ENCODE assay signal across 25 cellular contexts in genomic region chr4:184066584-184067300, GRCh38.
DNase-seq lines count a peak whose midpoint lies in the region; ATAC-seq, FAIRE-seq and TF ChIP-seq lines count a peak whose summit lies in the region.
"Had no signal": no experiment of that assay in that cellular context is flagged by ENCODE, and none has a peak within 500 bp of the region (broad histone marks: within the 10 kb centered on the region; RNA-seq: fewer than 3 reads in every experiment).

No MANE protein-coding gene starts in this region.

- H3K9me3 ChIP-seq in HEK293 (ENCODE audit: control insufficient read depth, insufficient read depth, low read depth, low read length) (no peaks in the 10 kb centered on the region), adrenal gland (replicated peaks in 1 of 3) (no peaks in the 10 kb centered on the region), right lobe of liver (no peaks in the 10 kb centered on the region), small intestine (ENCODE audit: control insufficient read depth, low read depth) (no peaks in the 10 kb centered on the region)

- TF ChIP-seq CTCF in HEK293 (tag by site-specific recombination; IDR thresholded peaks at IDR 0.05): no peak
- no peak for TF ChIP-seq CTCF in adrenal gland (IDR thresholded peaks at IDR 0.05)
- no peak for TF ChIP-seq CTCF in right lobe of liver (IDR thresholded peaks at IDR 0.05)

- intact Hi-C loops in adrenal gland (cut with DNase I) (no loop called here), right lobe of liver (cut with DNase I) (no loop called here)

- H3K27me3 ChIP-seq in adrenal gland (no peaks in the 10 kb centered on the region), right lobe of liver (no peaks in the 10 kb centered on the region), small intestine (ENCODE audit: control insufficient read depth in 2 of 2, insufficient read depth in 2 of 2, low read length in 2 of 2) (no peaks in the 10 kb centered on the region)
- H3K27me3 ChIP-seq: BLaER1 treated with 17β-estradiol and CSF1 and Interleukin-3, amounts not matched to agents 10 nM and 100 nM had no signal

- no peak overlapping the region for H3K4me3 ChIP-seq in HEK293 (ENCODE audit: low read depth, low read length)
- no peak overlapping the region for H3K4me3 ChIP-seq in adrenal gland
- peak overlapping the region in 1 of 3 donors; percentile 19 for H3K4me3 ChIP-seq in right lobe of liver
- H3K4me3 ChIP-seq in small intestine (ENCODE audit: low read depth in 1 of 2, low read length in 2 of 2): no peak overlapping the region
- H3K4me3 ChIP-seq: BLaER1 treated with 17β-estradiol and CSF1 and Interleukin-3, amounts not matched to agents 10 nM and 100 nM; smooth muscle cell had no signal

- no peak for FAIRE-seq in small intestine (lab: Jason Lieb, UNC)
- FAIRE-seq: urothelium cell line had no signal

- H3K27ac ChIP-seq in HEK293 (ENCODE audit: extremely low read depth, low read depth, low read length) (no peak overlapping the region), adrenal gland (peak overlapping the region in 4 of 5 donors; percentile 38 to 52 (median 50)), right lobe of liver (peak overlapping the region; percentile 9 to 51 (median 48)), small intestine (ENCODE audit: low read depth in 1 of 2, low read length in 1 of 2) (no peak overlapping the region)
- H3K27ac ChIP-seq: BLaER1 treated with 17β-estradiol and CSF1 and Interleukin-3, amounts not matched to agents 10 nM and 100 nM; epithelial cell of prostate; RWPE1 had no signal

- ATAC-seq in right lobe of liver (peak; percentile 79 to 89 (median 86)), HG03571 (IDR thresholded peaks at IDR 0.05; ENCODE audit: unreplicated experiment) (no peak)

- H3K4me1 ChIP-seq in HEK293 (ENCODE audit: control insufficient read depth, insufficient read depth, low read length) (peaks cover 5% of the 10 kb centered on the region), adrenal gland (replicated peaks in 1 of 2) (peaks cover 5 to 9% of the 10 kb centered on the region in 2 donors), right lobe of liver (peaks cover 0 to 36% (median 14%) of the 10 kb centered on the region in 4 donors), small intestine (ENCODE audit: control insufficient read depth in 2 of 2, insufficient read depth in 1 of 2, low read depth in 1 of 2, low read length in 1 of 2) (peaks cover 2 to 6% of the 10 kb centered on the region in 2 donors)
- H3K4me1 ChIP-seq: BLaER1 treated with 17β-estradiol and CSF1 and Interleukin-3, amounts not matched to agents 10 nM and 100 nM had no signal

- CTCF ChIA-PET in HEK293 (lab: Yijun Ruan, JAX): interaction anchor here (0.9 kb wide), 1 partner anchor 29 kb away, joined by 3 read pairs; no protein-coding TSS in a partner anchor

- DNase-seq in adrenal gland (peak in 4 of 7 donors; percentile 18 to 47 (median 24)), right lobe of liver (peak in 2 of 3 donors; percentile 27 to 79), small intestine (peak; percentile 29), D341Med (ENCODE audit: low spot score) (no peak), kidney glomerular epithelial cell (lab: John Stamatoyannopoulos, UW) (no peak)
- no peak for DNase-seq in activated effector memory CD4-positive, alpha-beta T cell treated with Interleukin-2 at 50 U/mL for 16 hours
- DNase-seq: activated B cell treated with CpG ODN at 0.5 μM for 24 hours; activated CD4-positive, alpha-beta T cell treated with anti-CD3 and anti-CD28 coated beads, Interleukin-2, amount 50 U/mL, for 48 hours; activated CD8-positive, alpha-beta memory T cell treated with anti-CD3 and anti-CD28 coated beads, Interleukin-2, amount 50 U/mL, for 4 hours; activated naive CD8-positive, alpha-beta T cell treated with anti-CD3 and anti-CD28 coated beads, Interleukin-2, amount 10 ng/mL, durations not matched to agents 7 days and 5 days; COR-L47; DND-41; H9; NCI-H1105; NCI-H2029; NCI-H226; substantia nigra; T-helper 9 cell had no signal

- WGBS in adrenal gland, 4 donors: 28 to 44% (median 35%) methylated on average over 9 of the region's 9 CpGs
- WGBS in right lobe of liver (ENCODE audit: insufficient coverage, low coverage, low lambda C conversion rate, missing lambda C conversion rate): 15% methylated on average over 9 of the region's 9 CpGs
- 22 to 45% (median 28%) methylated on average over 9 of the region's 9 CpGs for WGBS in small intestine, 3 donors

- TF ChIP-seq POLR2A in adrenal gland (IDR thresholded peaks at IDR 0.05) (no peak), right lobe of liver (IDR thresholded peaks at IDR 0.05) (no peak)

- POLR2A ChIA-PET in HEK293 (lab: Yijun Ruan, JAX): no interaction called here

- H3K36me3 ChIP-seq in HEK293 (ENCODE audit: control insufficient read depth in 2 of 2, insufficient read depth in 1 of 2, low read length in 2 of 2): no peaks in the 10 kb centered on the region
- no peaks in the 10 kb centered on the region for H3K36me3 ChIP-seq in adrenal gland (replicated peaks in 1 of 2)
- no peaks in the 10 kb centered on the region for H3K36me3 ChIP-seq in right lobe of liver
- no peaks in the 10 kb centered on the region for H3K36me3 ChIP-seq in small intestine (ENCODE audit: control insufficient read depth in 2 of 2, insufficient read depth in 2 of 2, low read length in 2 of 2)
- H3K36me3 ChIP-seq: BLaER1 treated with 17β-estradiol and CSF1 and Interleukin-3, amounts not matched to agents 10 nM and 100 nM had no signal

TF ChIP-seq in HEK293, 187 proteins besides CTCF, POLR2A, EP300 and RAD21 (continues in another document):
- TF ChIP-seq ZNF114 (tag by site-specific recombination; IDR thresholded peaks at IDR 0.05): no peak
- TF ChIP-seq ZNF585B (tag by site-specific recombination; IDR thresholded peaks at IDR 0.05): no peak
- no peak for TF ChIP-seq SCRT1 (tag by site-specific recombination; IDR thresholded peaks at IDR 0.05; ENCODE audit: borderline replicate concordance)
- TF ChIP-seq OSR2 (tag by site-specific recombination; IDR thresholded peaks at IDR 0.05): peak; percentile 40; the same call in 1 of the 2 replicates
- no peak for TF ChIP-seq ZNF398 (tag by site-specific recombination; IDR thresholded peaks at IDR 0.05)
- TF ChIP-seq ZNF335 (tag by site-specific recombination; conservative IDR thresholded peaks at IDR 0.05): no peak
- TF ChIP-seq FEZF1 (tag by site-specific recombination; IDR thresholded peaks at IDR 0.05): peak; percentile 76
- TF ChIP-seq PRDM6 (tag by site-specific recombination; IDR thresholded peaks at IDR 0.05): peak; percentile 92
- TF ChIP-seq ZNF843 (tag by site-specific recombination; IDR thresholded peaks at IDR 0.05): 0 out of 2 replicates have a peak, but pooled peaks have one; percentile 36
- TF ChIP-seq ZEB2 (tag by site-specific recombination; IDR thresholded peaks at IDR 0.05): no peak; the same call in 1 of the 2 replicates
- TF ChIP-seq ZBTB17 (tag by site-specific recombination; IDR thresholded peaks at IDR 0.05): no peak
- TF ChIP-seq, protein P1, sequence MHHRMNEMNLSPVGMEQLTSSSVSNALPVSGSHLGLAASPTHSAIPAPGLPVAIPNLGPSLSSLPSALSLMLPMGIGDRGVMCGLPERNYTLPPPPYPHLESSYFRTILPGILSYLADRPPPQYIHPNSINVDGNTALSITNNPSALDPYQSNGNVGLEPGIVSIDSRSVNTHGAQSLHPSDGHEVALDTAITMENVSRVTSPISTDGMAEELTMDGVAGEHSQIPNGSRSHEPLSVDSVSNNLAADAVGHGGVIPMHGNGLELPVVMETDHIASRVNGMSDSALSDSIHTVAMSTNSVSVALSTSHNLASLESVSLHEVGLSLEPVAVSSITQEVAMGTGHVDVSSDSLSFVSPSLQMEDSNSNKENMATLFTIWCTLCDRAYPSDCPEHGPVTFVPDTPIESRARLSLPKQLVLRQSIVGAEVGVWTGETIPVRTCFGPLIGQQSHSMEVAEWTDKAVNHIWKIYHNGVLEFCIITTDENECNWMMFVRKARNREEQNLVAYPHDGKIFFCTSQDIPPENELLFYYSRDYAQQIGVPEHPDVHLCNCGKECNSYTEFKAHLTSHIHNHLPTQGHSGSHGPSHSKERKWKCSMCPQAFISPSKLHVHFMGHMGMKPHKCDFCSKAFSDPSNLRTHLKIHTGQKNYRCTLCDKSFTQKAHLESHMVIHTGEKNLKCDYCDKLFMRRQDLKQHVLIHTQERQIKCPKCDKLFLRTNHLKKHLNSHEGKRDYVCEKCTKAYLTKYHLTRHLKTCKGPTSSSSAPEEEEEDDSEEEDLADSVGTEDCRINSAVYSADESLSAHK (tag by site-specific recombination; IDR thresholded peaks at IDR 0.05): 0 out of 2 replicates have a peak, but pooled peaks have one; percentile 38
- TF ChIP-seq KLF7 (tag by site-specific recombination; IDR thresholded peaks at IDR 0.05; ENCODE audit: borderline replicate concordance): no peak
- TF ChIP-seq ZNF157 (tag by site-specific recombination; IDR thresholded peaks at IDR 0.05): no peak

Comparison
In these comparisons a context has a peak if more than half of its experiments do, and no peak if none do; other contexts are left out.
1. H3K27ac ChIP-seq: peak in adrenal gland (4 of 5) and right lobe of liver (3 of 3); none in HEK293 (single experiment) and small intestine (0 of 2).
2. DNase-seq: peak in adrenal gland (4 of 7), right lobe of liver (2 of 3) and small intestine (single experiment); none in activated effector memory CD4-positive, alpha-beta T cell treated with Interleukin-2 at 50 U/mL for 16 hours (single experiment), D341Med (single experiment) and kidney glomerular epithelial cell (single experiment).